Comparison of ENCODE assay signal across 15 cellular contexts in genomic region chr2:30470426-30470825, GRCh38.
DNase-seq lines count a peak whose midpoint lies in the region; ATAC-seq, FAIRE-seq and TF ChIP-seq lines count a peak whose summit lies in the region.
"Had no signal": no experiment of that assay in that cellular context is flagged by ENCODE, and none has a peak within 500 bp of the region (broad histone marks: within the 10 kb centered on the region; RNA-seq: fewer than 3 reads in every experiment).

No MANE protein-coding gene starts in this region.

- H3K36me3 Mint-ChIP-seq in activated T-cell treated with anti-CD3 and anti-CD28 coated beads, Interleukin-2, amount 50 U/mL, for 24 hours (ENCODE audit: low read depth), result peaks cover 32% of the 10 kb centered on the region

- DNase-seq in activated T-cell treated with anti-CD3 and anti-CD28 coated beads, Interleukin-2, amount 50 U/mL, for 24 hours, result no peak
- no peak for DNase-seq in activated T-cell treated with anti-CD3 and anti-CD28 coated beads for 4 hours
- DNase-seq in AG10803 (ENCODE audit: low read depth), result peak; percentile 78
- DNase-seq in MV-4-11 (lab: John Stamatoyannopoulos, UW), result peak; percentile 10
- no peak for DNase-seq in amygdala (lab: John Stamatoyannopoulos, UW)
- no peak for DNase-seq in NOMO-1 (lab: John Stamatoyannopoulos, UW; ENCODE audit: unreplicated experiment in 2 of 2)
- DNase-seq: 8988T; CD4-positive, CD25-positive, alpha-beta regulatory T cell; DMS53 had no signal

- no peak for ATAC-seq in HG03097 (IDR thresholded peaks at IDR 0.05; ENCODE audit: low FRiP score, unreplicated experiment)
- ATAC-seq: HCT116 had no signal

- H3K27ac Mint-ChIP-seq in activated T-cell treated with anti-CD3 and anti-CD28 coated beads, Interleukin-2, amount 50 U/mL, for 24 hours, result peak overlapping the region; percentile 32
- H3K27ac Mint-ChIP-seq: CD4-positive, CD25-positive, alpha-beta regulatory T cell had no signal

- TF ChIP-seq CTCF in AG10803 (conservative IDR thresholded peaks at IDR 0.05; ENCODE audit: low read length), result no peak

- H3K27me3 Mint-ChIP-seq in activated T-cell treated with anti-CD3 and anti-CD28 coated beads, Interleukin-2, amount 50 U/mL, for 24 hours, result no peaks in the 10 kb centered on the region
- H3K27me3 Mint-ChIP-seq: CD4-positive, CD25-positive, alpha-beta regulatory T cell had no signal

- peaks cover 57% of the 10 kb centered on the region for H3K4me1 Mint-ChIP-seq in activated T-cell treated with anti-CD3 and anti-CD28 coated beads, Interleukin-2, amount 50 U/mL, for 24 hours (ENCODE audit: low read depth)

- H3K9me3 Mint-ChIP-seq in activated T-cell treated with anti-CD3 and anti-CD28 coated beads, Interleukin-2, amount 50 U/mL, for 24 hours, result peaks cover 8% of the 10 kb centered on the region

- H3K4me3 ChIP-seq in AG10803 (ENCODE audit: low read length), result no peak overlapping the region
- H3K4me3 ChIP-seq: BLaER1 treated with 17β-estradiol and CSF1 and Interleukin-3, amounts not matched to agents 10 nM and 100 nM had no signal

- peak; percentile 85 for FAIRE-seq in endometrium (lab: Jason Lieb, UNC)
- FAIRE-seq: GM18507, H1 had no signal

- no peak overlapping the region for H3K4me3 Mint-ChIP-seq in activated T-cell treated with anti-CD3 and anti-CD28 coated beads, Interleukin-2, amount 50 U/mL, for 24 hours
- H3K4me3 Mint-ChIP-seq: CD4-positive, CD25-positive, alpha-beta regulatory T cell had no signal

Comparison
In these comparisons a context has a peak if more than half of its experiments do, and no peak if none do; other contexts are left out.
1. DNase-seq: peak in AG10803 (single experiment) and MV-4-11 (single experiment); none in activated T-cell treated with anti-CD3 and anti-CD28 coated beads, Interleukin-2, amount 50 U/mL, for 24 hours (single experiment), activated T-cell treated with anti-CD3 and anti-CD28 coated beads for 4 hours (single experiment), amygdala (0 of 56) and NOMO-1 (0 of 2).